Comparison of ENCODE assay signal across 11 cellular contexts in the genomic region with DNA sequence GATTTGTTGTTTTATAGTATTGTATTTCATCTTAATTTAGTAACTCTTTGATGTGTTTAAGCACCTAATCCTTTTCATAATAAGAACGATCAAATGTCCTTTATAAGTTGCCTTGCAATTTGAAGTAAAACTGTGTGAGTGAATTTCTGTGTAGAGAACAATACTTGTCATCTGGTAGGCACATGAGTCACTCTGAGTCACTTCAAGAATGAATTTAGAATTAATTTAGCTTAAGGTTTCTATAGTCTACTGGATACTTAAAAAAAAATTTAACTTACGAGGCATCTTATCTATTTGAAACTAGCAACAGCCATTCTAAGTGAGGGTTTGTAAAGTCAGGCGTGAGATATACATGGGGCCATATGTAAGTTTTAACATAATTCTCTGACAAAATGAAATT.
DNase-seq lines count a peak whose midpoint lies in the region; ATAC-seq and TF ChIP-seq lines count a peak whose summit lies in the region.
"Had no signal": no experiment of that assay in that cellular context is flagged by ENCODE, and none has a peak within 500 bp of the region (broad histone marks: within the 10 kb centered on the region; RNA-seq: fewer than 3 reads in every experiment).

No MANE protein-coding gene starts in this region.

- ATAC-seq in lung (ENCODE audit: insufficient read depth, low FRiP score): no peak
- ATAC-seq in HG03521 (IDR thresholded peaks at IDR 0.05; ENCODE audit: unreplicated experiment): no peak

- no peak overlapping the region for H2AFZ ChIP-seq in ACC112 (ENCODE audit: low read length, unreplicated experiment)

- in situ Hi-C loops in brain microvascular endothelial cell (cut with HindIII; ENCODE audit: low pct_ligation_motif_present, low sequenced_read_pairs): no loop called here

- no peak for TF ChIP-seq CTCF in HFF-Myc (IDR thresholded peaks at IDR 0.05; ENCODE audit: low read depth, low read length, missing control alignments)
- no peak for TF ChIP-seq CTCF in brain microvascular endothelial cell (IDR thresholded peaks at IDR 0.05; ENCODE audit: low read depth, low read length, missing control alignments)
- no peak for TF ChIP-seq CTCF in lung (IDR thresholded peaks at IDR 0.05; ENCODE audit: control extremely low read depth, extremely low read depth)

- peaks cover 32% of the 10 kb centered on the region for H3K4me1 ChIP-seq in ACC112 (ENCODE audit: control insufficient read depth, insufficient read depth, low read length, unreplicated experiment)
- peaks cover 2 to 12% of the 10 kb centered on the region in 2 donors for H3K4me1 ChIP-seq in lung (ENCODE audit: control insufficient read depth in 2 of 2, insufficient read depth in 2 of 2, low read length in 2 of 2)

- DNase-seq in HFF-Myc (ENCODE audit: extremely low read depth, low read depth) (peak; percentile 59), brain microvascular endothelial cell (peak; percentile 32), lung (ENCODE audit: low spot score) (no peak), Ammon's horn (ENCODE audit: low spot score) (no peak), cortex of kidney (lab: John Stamatoyannopoulos, UW) (no peak)
- no peak for DNase-seq in stimulated activated CD4-positive, alpha-beta T cell treated with anti-CD3 and anti-CD28 coated beads, Interleukin-2, amount 100 ng/mL, for 24 hours
- DNase-seq: stimulated activated CD4-positive, alpha-beta T cell treated with anti-CD3 and anti-CD28 coated beads, Interleukin-12 subunit alpha, Interleukin-12 subunit beta, amount 100 ng/mL, for 4 hours; upper lobe of left lung had no signal

- no peaks in the 10 kb centered on the region for H3K9me3 ChIP-seq in lung (ENCODE audit: control insufficient read depth in 2 of 2, insufficient read depth in 1 of 2, low read length in 1 of 2)
- H3K9me3 ChIP-seq: upper lobe of left lung had no signal

- 71 to 90% methylated on average over 3 of the region's 3 CpGs for WGBS in lung, 2 donors

- no peaks in the 10 kb centered on the region for H3K27me3 ChIP-seq in ACC112 (ENCODE audit: insufficient read depth, low read length)
- H3K27me3 ChIP-seq in brain microvascular endothelial cell (replicated peaks): no peaks in the 10 kb centered on the region
- H3K27me3 ChIP-seq in lung (ENCODE audit: control insufficient read depth, insufficient read depth): no peaks in the 10 kb centered on the region
- H3K27me3 ChIP-seq: upper lobe of left lung had no signal

- H3K36me3 ChIP-seq in ACC112 (ENCODE audit: insufficient read depth, low read length) (no peaks in the 10 kb centered on the region), brain microvascular endothelial cell (replicated peaks) (no peaks in the 10 kb centered on the region), lung (ENCODE audit: control insufficient read depth in 2 of 2, insufficient read depth in 2 of 2, low read length in 2 of 2) (no peaks in the 10 kb centered on the region)
- H3K36me3 ChIP-seq: upper lobe of left lung had no signal

- H3K27ac ChIP-seq in ACC112 (ENCODE audit: low read depth, low read length) (peak overlapping the region; percentile 42), brain microvascular endothelial cell (peak overlapping the region; percentile 19), lung (ENCODE audit: low read depth in 1 of 2, low read length in 1 of 2) (peak overlapping the region; percentile 14 to 74)
- H3K27ac ChIP-seq: VCaP had no signal

- H3K4me3 ChIP-seq in ACC112 (ENCODE audit: low read depth, low read length) (peak overlapping the region; percentile 75), HFF-Myc (replicated peaks; ENCODE audit: low read depth, low read length) (0 out of 2 replicates have a peak overlapping the region, but pooled peaks have one; percentile 4), brain microvascular endothelial cell (ENCODE audit: low read depth, low read length) (peak overlapping the region; percentile 0), lung (no peak overlapping the region)

- no peaks in the 10 kb centered on the region for H3K79me2 ChIP-seq in ACC112 (ENCODE audit: control insufficient read depth, insufficient read depth, low read length, unreplicated experiment)

Comparison
In these comparisons a context has a peak if more than half of its experiments do, and no peak if none do; other contexts are left out.
1. DNase-seq: peak in HFF-Myc (single experiment) and brain microvascular endothelial cell (single experiment); none in lung (single experiment), Ammon's horn (single experiment), stimulated activated CD4-positive, alpha-beta T cell treated with anti-CD3 and anti-CD28 coated beads, Interleukin-2, amount 100 ng/mL, for 24 hours (0 of 2) and cortex of kidney (single experiment).
2. Peak in every context shown above with its lines, with median percentiles within 50 percentile points of each other: H3K27ac ChIP-seq.